ENCODE assay signal across 8 cellular contexts in genomic region chr6:13614126-13614925, GRCh38. TPM values are rescaled to one million over a fixed set of nuclear protein-coding genes. Genes with fewer than 3 reads are reported as not detected.
DNase-seq lines count a peak whose midpoint lies in the region; ATAC-seq and TF ChIP-seq lines count a peak whose summit lies in the region.

No MANE protein-coding gene starts in this region.

- POLR2A ChIA-PET in CD4-positive, alpha-beta memory T cell (lab: Charles Lee; ENCODE audit: partially characterized antibody), result interaction anchor here (0.6 to 4.4 kb wide), 34 partner anchors 9 to 460 kb away, joined by 3 to 128 read pairs (median 5); partner anchors contain the start of genes MCUR1, RANBP9, SIRT5 and TBC1D7
- POLR2A ChIA-PET in OCI-LY7 (lab: Charles Lee), result interaction anchor here (0.6 to 5.2 kb wide), 8 partner anchors 10 to 285 kb away, joined by 3 to 26 read pairs (median 4); partner anchors contain the start of gene SIRT5

- TF ChIP-seq POLR2A in breast epithelium (IDR thresholded peaks at IDR 0.05), result no peak

- H3K4me2 ChIP-seq in OCI-LY7 (ENCODE audit: low read length), result peak overlapping the region; percentile 94

- peak overlapping the region; percentile 94 to 98 (median 97) for H3K4me3 Mint-ChIP-seq in CD4-positive, alpha-beta memory T cell

- no peaks in the 10 kb centered on the region for H3K9me2 ChIP-seq in OCI-LY7 (ENCODE audit: insufficient read depth, low read length)

- peak overlapping the region; percentile 64 for H2AFZ ChIP-seq in OCI-LY7 (ENCODE audit: low read length)

- no peaks in the 10 kb centered on the region for H3K9me3 ChIP-seq in CD4-positive, alpha-beta memory T cell (ENCODE audit: control insufficient read depth in 1 of 2, low read length in 2 of 2)
- H3K9me3 ChIP-seq in OCI-LY7 (ENCODE audit: low read length) (no peaks in the 10 kb centered on the region), breast epithelium (no peaks in the 10 kb centered on the region)

- BruUV-seq in OCI-LY7 (replicated peaks; lab: Mats Ljungman, UMichigan), result TSS peak; percentile 76

- peak overlapping the region; percentile 82 for H3K27ac ChIP-seq in CD4-positive, alpha-beta memory T cell (ENCODE audit: low read depth, low read length)
- peak overlapping the region; percentile 73 for H3K27ac ChIP-seq in OCI-LY7 (ENCODE audit: low read depth, low read length, poor library complexity, severe bottlenecking)
- peak overlapping the region; percentile 88 to 96 for H3K27ac ChIP-seq in breast epithelium

- H3K9me3 Mint-ChIP-seq in CD4-positive, alpha-beta memory T cell, result no peaks in the 10 kb centered on the region

- H3K36me3 ChIP-seq in CD4-positive, alpha-beta memory T cell (ENCODE audit: insufficient read depth, low read length), result peaks cover 19% of the 10 kb centered on the region
- H3K36me3 ChIP-seq in OCI-LY7 (ENCODE audit: insufficient read depth, low read length) (peaks cover 30% of the 10 kb centered on the region), breast epithelium (no peaks in the 10 kb centered on the region)

- intact Hi-C loops in CD4-positive, alpha-beta memory T cell (cut with micrococcal nuclease), result loop anchor here (2.0 to 10.0 kb wide), 5 partner anchors 66 to 286 kb away; partner anchors contain the start of genes MCUR1 and TBC1D7
- intact Hi-C loops in OCI-LY7 (cut with micrococcal nuclease; ENCODE audit: unreplicated experiment) (loop anchor here (1.0 to 10.0 kb wide), 7 partner anchors 128 to 460 kb away; partner anchors contain the start of genes GFOD1 and MCUR1), breast epithelium (cut with DNase I; ENCODE audit: low total_unique reads) (no loop called here)

- H3K79me2 ChIP-seq in OCI-LY7 (ENCODE audit: insufficient read depth, low read depth, low read length), result peaks cover 53% of the 10 kb centered on the region

- DNase-seq in CD4-positive, alpha-beta memory T cell, result no peak
- peak; percentile 10 for DNase-seq in GM19238 (ENCODE audit: insufficient read length, low spot score)
- peak; percentile 56 for DNase-seq in OCI-LY7 (ENCODE audit: low spot score)
- peak in 1 of 2 donors; percentile 60 for DNase-seq in breast epithelium (ENCODE audit: low spot score in 2 of 2)
- peak; percentile 81 for DNase-seq in islet precursor cell
- DNase-seq in stimulated activated CD4-positive, alpha-beta T cell treated with anti-CD3 and anti-CD28 coated beads, Interleukin-2, amount 100 ng/mL, for 48 hours, result peak; percentile 23 to 35

- TF ChIP-seq CTCF in OCI-LY7 (conservative IDR thresholded peaks at IDR 0.05; ENCODE audit: low read length), result no peak
- no peak for TF ChIP-seq CTCF in breast epithelium (IDR thresholded peaks at IDR 0.05)

- no peaks in the 10 kb centered on the region for H3K27me3 Mint-ChIP-seq in CD4-positive, alpha-beta memory T cell

- peaks cover 11 to 40% of the 10 kb centered on the region in 2 donors for H3K36me3 Mint-ChIP-seq in CD4-positive, alpha-beta memory T cell

- ATAC-seq in HG03354 (IDR thresholded peaks at IDR 0.05; ENCODE audit: poor library complexity, severe bottlenecking, unreplicated experiment) (peak; percentile 20), HG02870 (IDR thresholded peaks at IDR 0.05; ENCODE audit: unreplicated experiment) (no peak)

- H3K4me1 Mint-ChIP-seq in CD4-positive, alpha-beta memory T cell, result peaks cover 25 to 54% (median 38%) of the 10 kb centered on the region in 4 donors

- no peaks in the 10 kb centered on the region for H3K27me3 ChIP-seq in CD4-positive, alpha-beta memory T cell (ENCODE audit: insufficient read depth, low read length)
- H3K27me3 ChIP-seq in breast epithelium, result no peaks in the 10 kb centered on the region

- peaks cover 36% of the 10 kb centered on the region for H3K4me1 ChIP-seq in CD4-positive, alpha-beta memory T cell (ENCODE audit: insufficient read depth, low read length)
- H3K4me1 ChIP-seq in OCI-LY7 (ENCODE audit: insufficient read depth, low read length, poor library complexity, severe bottlenecking) (peaks cover 54% of the 10 kb centered on the region), breast epithelium (peaks cover 0 to 16% of the 10 kb centered on the region in 2 donors)

- H3K27ac Mint-ChIP-seq in CD4-positive, alpha-beta memory T cell, result peak overlapping the region; percentile 90 to 98 (median 97)

- peak overlapping the region; percentile 58 to 75 for H3K4me3 ChIP-seq in CD4-positive, alpha-beta memory T cell (ENCODE audit: low read length in 2 of 2)
- peak overlapping the region; percentile 98 for H3K4me3 ChIP-seq in OCI-LY7 (ENCODE audit: low read depth, low read length, poor library complexity, severe bottlenecking)
- H3K4me3 ChIP-seq in breast epithelium, result peak overlapping the region; percentile 72 to 98 (median 78)

- CTCF ChIA-PET in CD4-positive, alpha-beta memory T cell (lab: Charles Lee; ENCODE audit: partially characterized antibody), result interaction anchor here (0.9 to 6.0 kb wide), 22 partner anchors 10 to 286 kb away, joined by 3 to 74 read pairs (median 7); partner anchors contain the start of genes MCUR1, RANBP9, SIRT5 and TBC1D7
- CTCF ChIA-PET in OCI-LY7 (lab: Charles Lee; ENCODE audit: unreplicated experiment), result interaction anchor here (0.6 to 1.9 kb wide), 2 partner anchors 10 to 132 kb away, joined by 4 to 11 read pairs; no protein-coding TSS in a partner anchor

- H4K20me1 ChIP-seq in OCI-LY7 (ENCODE audit: insufficient read depth, low read length), result peaks cover 15% of the 10 kb centered on the region

RNA-seq across cellular contexts. Expression of gene NOL7, which starts 0.8 kb away (rescaled TPM):
- total RNA-seq in CD4-positive, alpha-beta memory T cell, result 10 to 100 TPM; 62.1 to 69.1 TPM
- polyA plus RNA-seq in CD4-positive, alpha-beta memory T cell, result 100 to 1,000 TPM; 118 to 137 TPM
- 67.5 and 92.4 TPM in 2 replicates for total RNA-seq in OCI-LY7 (2014; rRNA removed; shearing (Covaris generic))
- total RNA-seq in OCI-LY7 (2022) (91.0 and 103 TPM in 2 replicates), breast epithelium (10 to 100 TPM; 75.7 to 83.4 (median 80.5) TPM)

RNA-seq across cellular contexts. Expression of gene SIRT5, which starts 39.9 kb away (rescaled TPM):
- 10 to 100 TPM; 18.9 to 20.6 TPM for total RNA-seq in CD4-positive, alpha-beta memory T cell
- 10 to 100 TPM; 13.2 to 17.0 TPM for polyA plus RNA-seq in CD4-positive, alpha-beta memory T cell
- 13.5 and 17.6 TPM in 2 replicates for total RNA-seq in OCI-LY7 (2014; rRNA removed; shearing (Covaris generic))
- total RNA-seq in OCI-LY7 (2022) (23.6 and 30.5 TPM in 2 replicates), breast epithelium (10 to 100 TPM; 10.2 to 20.6 (median 14.5) TPM)

Comparison
In these comparisons a context has a peak if more than half of its experiments do, and no peak if none do; other contexts are left out.
1. DNase-seq: peak in GM19238 (single experiment), OCI-LY7 (single experiment), islet precursor cell (single experiment) and stimulated activated CD4-positive, alpha-beta T cell treated with anti-CD3 and anti-CD28 coated beads, Interleukin-2, amount 100 ng/mL, for 48 hours (2 of 2); none in CD4-positive, alpha-beta memory T cell (0 of 5).
2. Peak in every context shown above with its lines, with median percentiles within 50 percentile points of each other: H3K27ac ChIP-seq and H3K4me3 ChIP-seq.